In genomic region chrX:318068-318738, GRCh38 we compare ENCODE assay signal across 7 cellular contexts. TPM values are rescaled to one million over a fixed set of nuclear protein-coding genes. Genes with fewer than 3 reads are reported as not detected.
DNase-seq lines count a peak whose midpoint lies in the region; ATAC-seq and TF ChIP-seq lines count a peak whose summit lies in the region.

No MANE protein-coding gene starts in this region.

- H3K36me3 ChIP-seq in lung (ENCODE audit: control insufficient read depth in 2 of 2, insufficient read depth in 2 of 2, low read length in 2 of 2): peaks cover 17 to 30% of the 10 kb centered on the region in 2 donors

- TF ChIP-seq CTCF in lung (IDR thresholded peaks at IDR 0.05; ENCODE audit: control extremely low read depth, extremely low read depth): no peak

- 0% methylated on average over 43 to 61 of the region's 61 CpGs for WGBS in lung, 2 donors

- DNase-seq in dedifferentiated amniotic fluid mesenchymal stem cell (ENCODE audit: extremely low spot score) (peak; percentile 100), lung (ENCODE audit: low spot score) (peak; percentile 98), KG1 (lab: John Stamatoyannopoulos, UW) (no peak)
- peak; percentile 95 for DNase-seq in stimulated activated CD8-positive, alpha-beta memory T cell treated with anti-CD3 and anti-CD28 coated beads, Interleukin-12 subunit alpha, Interleukin-12 subunit beta, amount 100 ng/mL, for 1 hour (ENCODE audit: low read depth)

- no peaks in the 10 kb centered on the region for H3K9me3 ChIP-seq in lung (ENCODE audit: control insufficient read depth in 2 of 2, insufficient read depth in 1 of 2, low read length in 1 of 2)

- H3K4me3 ChIP-seq in lung: peak overlapping the region; percentile 80

- ATAC-seq in GM19035 (IDR thresholded peaks at IDR 0.05; ENCODE audit: unreplicated experiment) (peak; percentile 49), HG03280 (IDR thresholded peaks at IDR 0.05; ENCODE audit: unreplicated experiment) (peak; percentile 59), lung (ENCODE audit: insufficient read depth, low FRiP score) (peak; percentile 73)
- peak; percentile 59 to 65 for ATAC-seq in activated CD4-positive, CD25-positive, alpha-beta regulatory T cell treated with anti-CD3 and anti-CD28 coated beads, Interleukin-2, amount 50 U/mL, for 24 hours

- H3K27me3 ChIP-seq in lung (ENCODE audit: control insufficient read depth, insufficient read depth): no peaks in the 10 kb centered on the region

- H3K27ac ChIP-seq in lung (ENCODE audit: low read depth in 1 of 2, low read length in 1 of 2): peak overlapping the region; percentile 99

- H3K4me1 ChIP-seq in lung (ENCODE audit: control insufficient read depth in 2 of 2, insufficient read depth in 2 of 2, low read length in 2 of 2): peaks cover 0 to 12% of the 10 kb centered on the region in 2 donors

RNA-seq across cellular contexts. Expression of gene GTPBP6, which starts 0.4 kb away (rescaled TPM):
- total RNA-seq in lung: 10 to 100 TPM; 11.8 to 79.1 TPM
- polyA plus RNA-seq in lung: 10 to 100 TPM; 58.7 to 60.5 TPM

RNA-seq across cellular contexts. Expression of gene PLCXD1, which starts 37.0 kb away (rescaled TPM):
- 10 to 100 TPM; 22.2 to 34.2 TPM for total RNA-seq in lung
- 10 to 100 TPM; 13.4 to 41.5 TPM for polyA plus RNA-seq in lung
